14 cellular contexts compared by ENCODE assay signal in the genomic region with DNA sequence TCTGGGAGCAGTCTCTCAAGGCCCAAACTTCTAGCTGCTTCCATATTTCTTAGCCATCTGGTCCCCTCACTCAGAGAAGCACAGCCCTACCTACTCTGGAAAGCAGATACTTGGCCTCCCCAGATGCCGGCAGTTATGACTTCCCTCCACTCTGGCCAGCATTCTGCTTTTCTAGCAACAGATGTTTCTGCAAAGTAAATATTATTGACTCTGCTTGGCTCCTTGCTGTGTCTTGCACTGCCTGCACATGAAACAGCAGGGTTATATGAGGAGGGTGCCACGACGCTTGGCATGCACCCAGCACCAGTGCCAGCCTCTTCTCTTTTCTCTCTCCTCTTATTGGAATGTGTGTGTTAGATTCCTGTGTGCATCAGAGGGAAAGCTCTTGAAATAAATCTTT.
DNase-seq lines count a peak whose midpoint lies in the region; ATAC-seq and FAIRE-seq lines count a peak whose summit lies in the region.
"Had no signal": no experiment of that assay in that cellular context is flagged by ENCODE, and none has a peak within 500 bp of the region (broad histone marks: within the 10 kb centered on the region; RNA-seq: fewer than 3 reads in every experiment).

No MANE protein-coding gene starts in this region.

- peaks cover 21 to 26% of the 10 kb centered on the region in 2 donors for H3K4me1 ChIP-seq in small intestine (ENCODE audit: control insufficient read depth in 2 of 2, insufficient read depth in 1 of 2, low read depth in 1 of 2, low read length in 1 of 2)
- H3K4me1 ChIP-seq: neural progenitor cell had no signal

- POLR2A ChIA-PET in activated CD4-positive, alpha-beta memory T cell treated with anti-CD3 and anti-CD28 coated beads, Interleukin-2, amount 10 ng/mL, durations not matched to agents 7 days and 5 days (lab: Charles Lee): interaction anchor here (1.3 kb wide), 1 partner anchor 19 kb away, joined by 3 read pairs; no protein-coding TSS in a partner anchor

- H3K36me3 ChIP-seq in small intestine (ENCODE audit: control insufficient read depth in 2 of 2, insufficient read depth in 2 of 2, low read length in 2 of 2): no peaks in the 10 kb centered on the region
- H3K36me3 ChIP-seq: brain microvascular endothelial cell, esophagus squamous epithelium, neural progenitor cell had no signal

- no peak overlapping the region for H3K4me3 ChIP-seq in small intestine (ENCODE audit: low read depth in 1 of 2, low read length in 2 of 2)
- H3K4me3 ChIP-seq: esophagus squamous epithelium, neural progenitor cell had no signal

- peak overlapping the region; percentile 82 to 90 for H3K27ac ChIP-seq in small intestine (ENCODE audit: low read depth in 1 of 2, low read length in 1 of 2)
- H3K27ac ChIP-seq: brain microvascular endothelial cell, neural progenitor cell had no signal

- H3K27me3 Mint-ChIP-seq in activated CD4-positive, alpha-beta memory T cell treated with anti-CD3 and anti-CD28 coated beads, Interleukin-2, amount 10 ng/mL, durations not matched to agents 7 days and 5 days: no peaks in the 10 kb centered on the region

- no peaks in the 10 kb centered on the region for H3K36me3 Mint-ChIP-seq in activated CD4-positive, alpha-beta memory T cell treated with anti-CD3 and anti-CD28 coated beads, Interleukin-2, amount 10 ng/mL, durations not matched to agents 7 days and 5 days (ENCODE audit: low read depth)
- H3K36me3 Mint-ChIP-seq: neural progenitor cell had no signal

- no peaks in the 10 kb centered on the region for H3K9me3 ChIP-seq in small intestine (ENCODE audit: control insufficient read depth, low read depth)
- H3K9me3 ChIP-seq: esophagus squamous epithelium had no signal

- no peak overlapping the region for H3K4me3 Mint-ChIP-seq in activated CD4-positive, alpha-beta memory T cell treated with anti-CD3 and anti-CD28 coated beads, Interleukin-2, amount 10 ng/mL, durations not matched to agents 7 days and 5 days
- H3K4me3 Mint-ChIP-seq: neural progenitor cell had no signal

- H3K27ac Mint-ChIP-seq in activated CD4-positive, alpha-beta memory T cell treated with anti-CD3 and anti-CD28 coated beads, Interleukin-2, amount 10 ng/mL, durations not matched to agents 7 days and 5 days: no peak overlapping the region
- H3K27ac Mint-ChIP-seq: neural progenitor cell had no signal

- CTCF ChIA-PET in activated CD4-positive, alpha-beta memory T cell treated with anti-CD3 and anti-CD28 coated beads, Interleukin-2, amount 10 ng/mL, durations not matched to agents 7 days and 5 days (lab: Charles Lee): interaction anchor here (1.0 to 5.8 kb wide), 10 partner anchors 11 to 157 kb away, joined by 3 to 76 read pairs (median 7); partner anchors contain the start of gene ARHGAP26

- FAIRE-seq in small intestine (lab: Jason Lieb, UNC): no peak
- FAIRE-seq: islet of Langerhans, TTC549 had no signal

- H3K4me1 Mint-ChIP-seq in activated CD4-positive, alpha-beta memory T cell treated with anti-CD3 and anti-CD28 coated beads, Interleukin-2, amount 10 ng/mL, durations not matched to agents 7 days and 5 days: peaks cover 10% of the 10 kb centered on the region

- no peaks in the 10 kb centered on the region for H3K9me3 Mint-ChIP-seq in activated CD4-positive, alpha-beta memory T cell treated with anti-CD3 and anti-CD28 coated beads, Interleukin-2, amount 10 ng/mL, durations not matched to agents 7 days and 5 days
- H3K9me3 Mint-ChIP-seq: neural progenitor cell had no signal

- H3K27me3 ChIP-seq in small intestine (ENCODE audit: control insufficient read depth in 2 of 2, insufficient read depth in 2 of 2, low read length in 2 of 2): no peaks in the 10 kb centered on the region
- H3K27me3 ChIP-seq: brain microvascular endothelial cell, esophagus squamous epithelium, neural progenitor cell had no signal

- peak in 2 of 3 experiments; percentile 9 to 58 for DNase-seq in NCI-H1417 (lab: John Stamatoyannopoulos, UW)
- DNase-seq in NCI-H1417 treated with DMSO at 0.1 percent for 48 hours (lab: John Stamatoyannopoulos, UW): no peak
- DNase-seq in NCI-H524 treated with DMSO at 0.1 percent for 48 hours (lab: John Stamatoyannopoulos, UW): peak; percentile 92
- peak; percentile 30 for DNase-seq in fibroblast of peridontal ligament (ENCODE audit: extremely low read depth)
- DNase-seq in small intestine: peak; percentile 50
- DNase-seq in activated CD4-positive, alpha-beta memory T cell treated with anti-CD3 and anti-CD28 coated beads, Interleukin-2, amount 10 ng/mL, durations not matched to agents 7 days and 5 days: no peak
- DNase-seq in HuH-7 (ENCODE audit: low spot score): no peak
- DNase-seq: brain microvascular endothelial cell; esophagus squamous epithelium; stimulated activated naive CD4-positive, alpha-beta T cell treated with Interleukin-2 at 50 U/mL for 16 hours had no signal

- WGBS in small intestine, 3 donors: 13 to 29% (median 27%) methylated on average over 3 of the region's 3 CpGs

- no peak for ATAC-seq in GM21381 (IDR thresholded peaks at IDR 0.05; ENCODE audit: unreplicated experiment)

Comparison
In these comparisons a context has a peak if more than half of its experiments do, and no peak if none do; other contexts are left out.
1. DNase-seq: peak in NCI-H1417 (2 of 3), NCI-H524 treated with DMSO at 0.1 percent for 48 hours (single experiment), fibroblast of peridontal ligament (single experiment) and small intestine (single experiment); none in NCI-H1417 treated with DMSO at 0.1 percent for 48 hours (single experiment), activated CD4-positive, alpha-beta memory T cell treated with anti-CD3 and anti-CD28 coated beads, Interleukin-2, amount 10 ng/mL, durations not matched to agents 7 days and 5 days (single experiment) and HuH-7 (single experiment).